ENCODE assay signal across 11 cellular contexts in the genomic region with DNA sequence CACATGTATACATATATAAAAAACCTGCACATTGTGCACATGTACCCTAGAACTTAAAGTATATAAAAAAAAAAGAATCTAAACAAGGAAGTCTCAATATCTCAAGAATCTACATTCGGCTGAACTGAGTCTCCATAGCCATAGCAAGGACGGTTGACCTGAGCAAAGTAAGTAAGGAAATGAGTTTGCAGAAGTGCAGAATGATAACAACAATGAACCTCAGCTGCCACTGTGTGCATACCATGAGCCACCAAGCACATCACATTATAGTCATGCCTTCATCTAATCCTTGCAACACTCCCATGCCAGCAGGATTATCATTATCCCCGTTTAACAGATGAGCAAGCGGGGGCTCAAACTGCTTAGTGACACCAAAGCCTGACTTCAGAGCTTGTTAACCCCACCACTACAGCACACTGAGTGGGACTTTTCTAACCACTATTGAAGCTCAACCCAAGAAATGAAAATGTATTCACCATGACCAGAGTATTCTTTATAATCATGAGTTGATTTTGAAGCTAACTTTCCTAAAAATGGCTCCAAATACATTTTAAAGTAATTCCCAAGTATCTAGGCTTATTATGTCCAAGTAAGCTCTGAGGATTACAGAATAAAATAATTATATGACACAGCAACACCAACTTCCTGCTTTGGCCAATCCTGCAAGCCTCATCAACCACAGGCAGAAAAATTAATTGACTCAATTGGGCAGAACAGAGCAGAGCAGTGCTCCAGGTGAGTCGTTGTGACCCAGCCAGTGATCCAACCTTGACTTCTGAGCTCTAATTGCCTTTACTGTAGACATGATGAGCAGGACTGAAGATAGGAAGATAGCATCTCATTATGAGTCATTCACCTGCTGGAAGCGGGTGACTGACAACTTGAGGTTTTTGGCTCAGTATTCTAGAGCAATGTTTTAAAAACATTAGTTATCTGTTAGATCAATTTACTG. TPM values are rescaled to one million over a fixed set of nuclear protein-coding genes. Genes with fewer than 3 reads are reported as not detected.
DNase-seq lines count a peak whose midpoint lies in the region; ATAC-seq and TF ChIP-seq lines count a peak whose summit lies in the region.
"Had no signal": no experiment of that assay in that cellular context is flagged by ENCODE, and none has a peak within 500 bp of the region (broad histone marks: within the 10 kb centered on the region; RNA-seq: fewer than 3 reads in every experiment).

No MANE protein-coding gene starts in this region.

- H3K27ac ChIP-seq in PC-3 (ENCODE audit: low read length) (no peak overlapping the region), brain microvascular endothelial cell (no peak overlapping the region), upper lobe of right lung (no peak overlapping the region)

- H3K36me3 ChIP-seq in PC-3 (ENCODE audit: low read depth, low read length), result no peaks in the 10 kb centered on the region
- no peaks in the 10 kb centered on the region for H3K36me3 ChIP-seq in brain microvascular endothelial cell (replicated peaks)
- no peaks in the 10 kb centered on the region for H3K36me3 ChIP-seq in upper lobe of right lung

- peaks cover 11% of the 10 kb centered on the region for H3K27me3 Mint-ChIP-seq in activated CD8-positive, alpha-beta T cell treated with anti-CD3 and anti-CD28 coated beads for 36 hours
- peaks cover 3% of the 10 kb centered on the region for H3K27me3 Mint-ChIP-seq in activated CD8-positive, alpha-beta T cell treated with anti-CD3 and anti-CD28 coated beads, Interleukin-2, amount 10 ng/mL, durations not matched to agents 7 days and 5 days (ENCODE audit: low read depth)

- no peak overlapping the region for H3K9ac ChIP-seq in PC-3 (ENCODE audit: low read length)

- peak; percentile 49 for ATAC-seq in activated CD8-positive, alpha-beta T cell treated with anti-CD3 and anti-CD28 coated beads for 36 hours
- no peak for ATAC-seq in activated CD8-positive, alpha-beta T cell treated with anti-CD3 and anti-CD28 coated beads, Interleukin-2, amount 10 ng/mL, durations not matched to agents 7 days and 5 days
- ATAC-seq in HG03045 (IDR thresholded peaks at IDR 0.05; ENCODE audit: unreplicated experiment), result peak; percentile 65
- peak; percentile 85 for ATAC-seq in PC-3
- ATAC-seq in stimulated activated effector memory CD8-positive, alpha-beta T cell treated with anti-CD3 and anti-CD28 coated beads, Interleukin-12 subunit alpha, Interleukin-12 subunit beta, amount 100 ng/mL, for 72 hours, result peak; percentile 54
- ATAC-seq in upper lobe of right lung, result no peak

- no peak overlapping the region for H3K4me3 ChIP-seq in PC-3 (ENCODE audit: low read length)
- H3K4me3 ChIP-seq in brain microvascular endothelial cell (ENCODE audit: low read depth, low read length), result no peak overlapping the region
- no peak overlapping the region for H3K4me3 ChIP-seq in upper lobe of right lung

- peak overlapping the region; percentile 6; the same call in 1 of the 2 replicates for H3K4me2 ChIP-seq in PC-3 (ENCODE audit: low read length)

- no peaks in the 10 kb centered on the region for H4K20me1 ChIP-seq in PC-3 (ENCODE audit: low read length)

- no peak overlapping the region for H3K4me3 Mint-ChIP-seq in activated CD8-positive, alpha-beta T cell treated with anti-CD3 and anti-CD28 coated beads for 36 hours
- H3K4me3 Mint-ChIP-seq in activated CD8-positive, alpha-beta T cell treated with anti-CD3 and anti-CD28 coated beads, Interleukin-2, amount 10 ng/mL, durations not matched to agents 7 days and 5 days, result no peak overlapping the region
- no peak overlapping the region for H3K4me3 Mint-ChIP-seq in stimulated activated effector memory CD8-positive, alpha-beta T cell treated with anti-CD3 and anti-CD28 coated beads, Interleukin-12 subunit alpha, Interleukin-12 subunit beta, amount 100 ng/mL, for 72 hours
- H3K4me3 Mint-ChIP-seq: activated CD4-positive, alpha-beta memory T cell treated with anti-CD3 and anti-CD28 coated beads, Interleukin-2, amount 10 ng/mL, durations not matched to agents 7 days and 5 days had no signal

- POLR2A ChIA-PET in activated CD8-positive, alpha-beta T cell treated with anti-CD3 and anti-CD28 coated beads for 36 hours (lab: Charles Lee), result no interaction called here
- POLR2A ChIA-PET in activated CD8-positive, alpha-beta T cell treated with anti-CD3 and anti-CD28 coated beads, Interleukin-2, amount 10 ng/mL, durations not matched to agents 7 days and 5 days (lab: Charles Lee), result interaction anchor here (0.7 kb wide), 1 partner anchor 757 kb away, joined by 5 read pairs; no protein-coding TSS in a partner anchor
- POLR2A ChIA-PET in PC-3 (lab: Charles Lee; ENCODE audit: unreplicated experiment), result no interaction called here

- no peak for TF ChIP-seq CTCF in activated CD8-positive, alpha-beta T cell treated with anti-CD3 and anti-CD28 coated beads for 36 hours (IDR thresholded peaks at IDR 0.05)
- no peak for TF ChIP-seq CTCF in PC-3 (conservative IDR thresholded peaks at IDR 0.05; ENCODE audit: low read depth, low read length)
- TF ChIP-seq CTCF in brain microvascular endothelial cell (IDR thresholded peaks at IDR 0.05; ENCODE audit: low read depth, low read length, missing control alignments), result no peak
- TF ChIP-seq CTCF in upper lobe of right lung (IDR thresholded peaks at IDR 0.05), result no peak

- H3F3A ChIP-seq in PC-3 (ENCODE audit: low read length, unreplicated experiment), result no peaks in the 10 kb centered on the region

- H3K36me3 Mint-ChIP-seq in activated CD8-positive, alpha-beta T cell treated with anti-CD3 and anti-CD28 coated beads for 36 hours (ENCODE audit: low read depth), result no peaks in the 10 kb centered on the region
- H3K36me3 Mint-ChIP-seq in activated CD8-positive, alpha-beta T cell treated with anti-CD3 and anti-CD28 coated beads, Interleukin-2, amount 10 ng/mL, durations not matched to agents 7 days and 5 days (ENCODE audit: low read depth), result no peaks in the 10 kb centered on the region
- no peaks in the 10 kb centered on the region for H3K36me3 Mint-ChIP-seq in stimulated activated effector memory CD8-positive, alpha-beta T cell treated with anti-CD3 and anti-CD28 coated beads, Interleukin-12 subunit alpha, Interleukin-12 subunit beta, amount 100 ng/mL, for 72 hours

- no TSS peak for BruUV-seq in PC-3 (replicated peaks; lab: Mats Ljungman, UMichigan)

- no peak for DNase-seq in activated CD8-positive, alpha-beta T cell treated with anti-CD3 and anti-CD28 coated beads for 36 hours
- no peak for DNase-seq in activated CD8-positive, alpha-beta T cell treated with anti-CD3 and anti-CD28 coated beads, Interleukin-2, amount 10 ng/mL, durations not matched to agents 7 days and 5 days
- DNase-seq in PC-3 (peak; percentile 72), brain microvascular endothelial cell (no peak), GM03348 (ENCODE audit: low spot score) (no peak), upper lobe of right lung (no peak)
- no peak for DNase-seq in stimulated activated effector memory CD8-positive, alpha-beta T cell treated with anti-CD3 and anti-CD28 coated beads, Interleukin-12 subunit alpha, Interleukin-12 subunit beta, amount 100 ng/mL, for 72 hours (ENCODE audit: low spot score in 2 of 2)
- DNase-seq: ACHN; activated CD4-positive, alpha-beta memory T cell treated with anti-CD3 and anti-CD28 coated beads, Interleukin-2, amount 10 ng/mL, durations not matched to agents 7 days and 5 days; NCI-H524 had no signal

- H3K9me3 Mint-ChIP-seq in activated CD8-positive, alpha-beta T cell treated with anti-CD3 and anti-CD28 coated beads for 36 hours, result no peaks in the 10 kb centered on the region
- no peaks in the 10 kb centered on the region for H3K9me3 Mint-ChIP-seq in activated CD8-positive, alpha-beta T cell treated with anti-CD3 and anti-CD28 coated beads, Interleukin-2, amount 10 ng/mL, durations not matched to agents 7 days and 5 days (ENCODE audit: insufficient read depth)
- H3K9me3 Mint-ChIP-seq in stimulated activated effector memory CD8-positive, alpha-beta T cell treated with anti-CD3 and anti-CD28 coated beads, Interleukin-12 subunit alpha, Interleukin-12 subunit beta, amount 100 ng/mL, for 72 hours, result no peaks in the 10 kb centered on the region
- H3K9me3 Mint-ChIP-seq: activated CD4-positive, alpha-beta memory T cell treated with anti-CD3 and anti-CD28 coated beads, Interleukin-2, amount 10 ng/mL, durations not matched to agents 7 days and 5 days had no signal

- in situ Hi-C loops in brain microvascular endothelial cell (cut with HindIII; ENCODE audit: low pct_ligation_motif_present, low sequenced_read_pairs), result no loop called here

- H3K79me2 ChIP-seq in PC-3 (ENCODE audit: low read length), result no peaks in the 10 kb centered on the region

- H3K4me1 Mint-ChIP-seq in activated CD8-positive, alpha-beta T cell treated with anti-CD3 and anti-CD28 coated beads for 36 hours (ENCODE audit: low read depth), result no peaks in the 10 kb centered on the region
- H3K4me1 Mint-ChIP-seq in activated CD8-positive, alpha-beta T cell treated with anti-CD3 and anti-CD28 coated beads, Interleukin-2, amount 10 ng/mL, durations not matched to agents 7 days and 5 days (ENCODE audit: low read depth), result peaks cover 4% of the 10 kb centered on the region
- no peaks in the 10 kb centered on the region for H3K4me1 Mint-ChIP-seq in stimulated activated effector memory CD8-positive, alpha-beta T cell treated with anti-CD3 and anti-CD28 coated beads, Interleukin-12 subunit alpha, Interleukin-12 subunit beta, amount 100 ng/mL, for 72 hours

- no peak overlapping the region for H3K27ac Mint-ChIP-seq in activated CD8-positive, alpha-beta T cell treated with anti-CD3 and anti-CD28 coated beads for 36 hours
- H3K27ac Mint-ChIP-seq in activated CD8-positive, alpha-beta T cell treated with anti-CD3 and anti-CD28 coated beads, Interleukin-2, amount 10 ng/mL, durations not matched to agents 7 days and 5 days, result no peak overlapping the region
- no peak overlapping the region for H3K27ac Mint-ChIP-seq in stimulated activated effector memory CD8-positive, alpha-beta T cell treated with anti-CD3 and anti-CD28 coated beads, Interleukin-12 subunit alpha, Interleukin-12 subunit beta, amount 100 ng/mL, for 72 hours
- H3K27ac Mint-ChIP-seq: activated CD4-positive, alpha-beta memory T cell treated with anti-CD3 and anti-CD28 coated beads, Interleukin-2, amount 10 ng/mL, durations not matched to agents 7 days and 5 days had no signal

- H3K27me3 ChIP-seq in PC-3 (ENCODE audit: low read length), result no peaks in the 10 kb centered on the region
- no peaks in the 10 kb centered on the region for H3K27me3 ChIP-seq in brain microvascular endothelial cell (replicated peaks)
- H3K27me3 ChIP-seq in upper lobe of right lung, result no peaks in the 10 kb centered on the region

- intact Hi-C loops in activated CD8-positive, alpha-beta T cell treated with anti-CD3 and anti-CD28 coated beads for 36 hours (cut with micrococcal nuclease), result no loop called here
- intact Hi-C loops in PC-3 (cut with micrococcal nuclease), result no loop called here
- intact Hi-C loops in upper lobe of right lung (cut with DNase I), result no loop called here

- H3K9me3 ChIP-seq in PC-3 (ENCODE audit: low read length) (no peaks in the 10 kb centered on the region), upper lobe of right lung (no peaks in the 10 kb centered on the region)

- CTCF ChIA-PET in activated CD8-positive, alpha-beta T cell treated with anti-CD3 and anti-CD28 coated beads for 36 hours (lab: Charles Lee), result no interaction called here
- CTCF ChIA-PET in activated CD8-positive, alpha-beta T cell treated with anti-CD3 and anti-CD28 coated beads, Interleukin-2, amount 10 ng/mL, durations not matched to agents 7 days and 5 days (lab: Charles Lee), result interaction anchor here (0.6 to 0.7 kb wide), 2 partner anchors 64 to 502 kb away, joined by 4 read pairs; no protein-coding TSS in a partner anchor
- CTCF ChIA-PET in PC-3 (lab: Charles Lee), result interaction anchor here (0.7 kb wide), 2 partner anchors 20 to 47 kb away, joined by 4 read pairs; no protein-coding TSS in a partner anchor

- no peak overlapping the region for H2AFZ ChIP-seq in PC-3 (ENCODE audit: low read length)

- H3K4me1 ChIP-seq in PC-3 (ENCODE audit: insufficient read depth, low read length) (peaks cover 15% of the 10 kb centered on the region), upper lobe of right lung (no peaks in the 10 kb centered on the region)

- no peaks in the 10 kb centered on the region for H3K9me2 ChIP-seq in PC-3 (replicated peaks; ENCODE audit: low read length)

RNA-seq across cellular contexts. Expression of a gene that starts 47.3 kb away (rescaled TPM):
- total RNA-seq in activated CD8-positive, alpha-beta T cell treated with anti-CD3 and anti-CD28 coated beads for 36 hours, result not detected
- total RNA-seq in activated CD8-positive, alpha-beta T cell treated with anti-CD3 and anti-CD28 coated beads, Interleukin-2, amount 10 ng/mL, durations not matched to agents 7 days and 5 days, result not detected
- total RNA-seq in PC-3 (2014; rRNA removed), result 6.5 and 8.3 TPM in 2 replicates
- total RNA-seq in upper lobe of right lung, result 0.96 TPM

Comparison
In these comparisons a context has a peak if more than half of its experiments do, and no peak if none do; other contexts are left out.
1. ATAC-seq: peak in activated CD8-positive, alpha-beta T cell treated with anti-CD3 and anti-CD28 coated beads for 36 hours (single experiment), HG03045 (single experiment), PC-3 (single experiment) and stimulated activated effector memory CD8-positive, alpha-beta T cell treated with anti-CD3 and anti-CD28 coated beads, Interleukin-12 subunit alpha, Interleukin-12 subunit beta, amount 100 ng/mL, for 72 hours (single experiment); none in activated CD8-positive, alpha-beta T cell treated with anti-CD3 and anti-CD28 coated beads, Interleukin-2, amount 10 ng/mL, durations not matched to agents 7 days and 5 days (single experiment) and upper lobe of right lung (single experiment).